Comparison of ENCODE assay signal across 8 cellular contexts in genomic region chr2:196170202-196170680, GRCh38. TPM values are rescaled to one million over a fixed set of nuclear protein-coding genes. Genes with fewer than 3 reads are reported as not detected.
A peak's percentile ranks its signal among the peaks of the same experiment; 100 is the strongest.
DNase-seq lines count a peak whose midpoint lies in the region; ATAC-seq, FAIRE-seq and TF ChIP-seq lines count a peak whose summit lies in the region.

No MANE protein-coding gene starts in this region.

- H3K27ac ChIP-seq in adrenal gland: peak overlapping the region in 4 of 5 donors; percentile 77 to 91 (median 86)
- peak overlapping the region; percentile 74 to 99 (median 94) for H3K27ac ChIP-seq in skin epidermis

- ATAC-seq in HG03175 (IDR thresholded peaks at IDR 0.05; ENCODE audit: unreplicated experiment) (peak; percentile 31), HG02763 (IDR thresholded peaks at IDR 0.05; ENCODE audit: unreplicated experiment) (no peak)

- 0 to 1% (median 1%) methylated on average over 14 of the region's 14 CpGs for WGBS in adrenal gland, 4 donors

- no peaks in the 10 kb centered on the region for H3K36me3 ChIP-seq in adrenal gland (replicated peaks in 1 of 2)

- DNase-seq in A172 (ENCODE audit: low spot score) (peak; percentile 48), GM12892 (ENCODE audit: insufficient read length) (no peak), OCI-M1 (lab: John Stamatoyannopoulos, UW) (peak; percentile 84), adrenal gland (peak in 5 of 7 donors; percentile 26 to 62 (median 44))

- H3K4me1 ChIP-seq in adrenal gland (replicated peaks in 1 of 2): peaks cover 17 to 35% of the 10 kb centered on the region in 2 donors

- intact Hi-C loops in adrenal gland (cut with DNase I): no loop called here

- H3K4me3 ChIP-seq in adrenal gland (peak overlapping the region; percentile 59 to 99 (median 88)), iPS-11a (ENCODE audit: low read depth, low read length) (peak overlapping the region; percentile 79), skin epidermis (peak overlapping the region; percentile 69 to 99 (median 93))

- FAIRE-seq in GM12892 (lab: Jason Lieb, UNC): peak; percentile 80

- TF ChIP-seq POLR2A in GM12892 (IDR thresholded peaks at IDR 0.05; ENCODE audit: low read depth, low read length): no peak
- TF ChIP-seq POLR2A in adrenal gland (IDR thresholded peaks at IDR 0.05): no peak

- H3K9me3 ChIP-seq in adrenal gland (replicated peaks in 1 of 3): no peaks in the 10 kb centered on the region

- H3K27me3 ChIP-seq in adrenal gland: no peaks in the 10 kb centered on the region

- TF ChIP-seq CTCF in adrenal gland (IDR thresholded peaks at IDR 0.05): no peak

RNA-seq across cellular contexts. Expression of gene STK17B, which starts 1.1 kb away (rescaled TPM):
- 19.5 and 20.5 TPM in 2 replicates for total RNA-seq in A172 (2014; rRNA removed; shearing (Covaris generic))
- 43.1 TPM for polyA plus RNA-seq in GM12892 (2012; ENCODE audit: missing spikeins)
- 10 to 100 TPM in 6 of 8 donors, 1 to 10 TPM in 2; 3.6 to 30.7 (median 15.9) TPM for total RNA-seq in adrenal gland
- 1 to 10 TPM; 4.7 to 7.1 (median 5.3) TPM for polyA plus RNA-seq in adrenal gland
